In the genomic region with DNA sequence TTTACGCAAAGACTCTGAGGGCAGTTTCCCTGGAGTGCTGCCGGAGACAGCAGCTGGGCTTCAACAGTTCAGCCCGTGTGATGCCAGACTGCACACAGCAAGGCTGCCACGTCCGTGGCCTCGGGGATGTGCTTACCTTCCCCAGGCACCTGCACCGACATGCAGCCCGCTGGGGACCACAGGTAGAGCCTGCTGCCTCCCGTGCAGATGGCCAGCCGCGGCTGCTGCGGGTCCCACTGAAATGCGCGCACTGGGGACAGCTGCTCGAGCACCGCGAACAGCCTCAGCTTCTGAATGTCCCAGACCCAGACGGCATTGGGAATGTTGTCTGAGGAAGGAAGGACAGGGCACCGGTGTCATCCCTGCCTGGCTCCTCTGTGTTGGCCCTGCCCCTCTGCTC, we compare ENCODE assay signal across 1 cellular context.
A peak's percentile ranks its signal among the peaks of the same experiment; 100 is the strongest.
TF ChIP-seq lines count a peak whose summit lies in the region.

No MANE protein-coding gene starts in this region.

TF ChIP-seq in K562, 482 proteins besides CTCF, POLR2A, EP300 and RAD21:
- TF ChIP-seq, protein P1, sequence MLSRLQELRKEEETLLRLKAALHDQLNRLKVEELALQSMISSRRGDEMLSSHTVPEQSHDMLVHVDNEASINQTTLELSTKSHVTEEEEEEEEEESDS (CRISPR knock-in tag; IDR thresholded peaks at IDR 0.05), result no peak
- TF ChIP-seq, protein P2, sequence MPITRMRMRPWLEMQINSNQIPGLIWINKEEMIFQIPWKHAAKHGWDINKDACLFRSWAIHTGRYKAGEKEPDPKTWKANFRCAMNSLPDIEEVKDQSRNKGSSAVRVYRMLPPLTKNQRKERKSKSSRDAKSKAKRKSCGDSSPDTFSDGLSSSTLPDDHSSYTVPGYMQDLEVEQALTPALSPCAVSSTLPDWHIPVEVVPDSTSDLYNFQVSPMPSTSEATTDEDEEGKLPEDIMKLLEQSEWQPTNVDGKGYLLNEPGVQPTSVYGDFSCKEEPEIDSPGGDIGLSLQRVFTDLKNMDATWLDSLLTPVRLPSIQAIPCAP (CRISPR knock-in tag; IDR thresholded peaks at IDR 0.05; ENCODE audit: borderline replicate concordance), result no peak
- TF ChIP-seq RBFOX2 (IDR thresholded peaks at IDR 0.05; ENCODE audit: low read depth, low read length) (peak; percentile 26; the same call in 1 of the 2 replicates), NFE2L1 (tag; IDR thresholded peaks at IDR 0.05; ENCODE audit: borderline replicate concordance, low read depth) (no peak), POLR2G (IDR thresholded peaks at IDR 0.05; ENCODE audit: low read depth, low read length) (peak; percentile 59; the same call in 1 of the 2 replicates), KLF10 (CRISPR knock-in tag; IDR thresholded peaks at IDR 0.05) (no peak), ZFP30 (CRISPR knock-in tag; IDR thresholded peaks at IDR 0.05; ENCODE audit: borderline replicate concordance) (no peak), POLR2AphosphoS5 (IDR thresholded peaks at IDR 0.05; ENCODE audit: control insufficient read depth, insufficient read depth, low read depth, low read length) (no peak), NR2C2 (CRISPR knock-in tag; IDR thresholded peaks at IDR 0.05) (no peak), NR2C2 (tag; IDR thresholded peaks at IDR 0.05) (no peak), RFX5 (IDR thresholded peaks at IDR 0.05; ENCODE audit: low read depth, low read length) (no peak), RB1 (IDR thresholded peaks at IDR 0.05; ENCODE audit: low read depth) (no peak), TGIF2 (CRISPR knock-in tag; IDR thresholded peaks at IDR 0.05) (no peak), CXXC5 (CRISPR knock-in tag; IDR thresholded peaks at IDR 0.05) (no peak), HNRNPL (IDR thresholded peaks at IDR 0.05; ENCODE audit: low read depth, low read length) (no peak)
- TF ChIP-seq, protein P3, sequence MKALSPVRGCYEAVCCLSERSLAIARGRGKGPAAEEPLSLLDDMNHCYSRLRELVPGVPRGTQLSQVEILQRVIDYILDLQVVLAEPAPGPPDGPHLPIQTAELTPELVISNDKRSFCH (CRISPR knock-in tag; IDR thresholded peaks at IDR 0.05), result no peak
- TF ChIP-seq, protein P3 (tag; IDR thresholded peaks at IDR 0.05), result no peak
- TF ChIP-seq, protein P4, sequence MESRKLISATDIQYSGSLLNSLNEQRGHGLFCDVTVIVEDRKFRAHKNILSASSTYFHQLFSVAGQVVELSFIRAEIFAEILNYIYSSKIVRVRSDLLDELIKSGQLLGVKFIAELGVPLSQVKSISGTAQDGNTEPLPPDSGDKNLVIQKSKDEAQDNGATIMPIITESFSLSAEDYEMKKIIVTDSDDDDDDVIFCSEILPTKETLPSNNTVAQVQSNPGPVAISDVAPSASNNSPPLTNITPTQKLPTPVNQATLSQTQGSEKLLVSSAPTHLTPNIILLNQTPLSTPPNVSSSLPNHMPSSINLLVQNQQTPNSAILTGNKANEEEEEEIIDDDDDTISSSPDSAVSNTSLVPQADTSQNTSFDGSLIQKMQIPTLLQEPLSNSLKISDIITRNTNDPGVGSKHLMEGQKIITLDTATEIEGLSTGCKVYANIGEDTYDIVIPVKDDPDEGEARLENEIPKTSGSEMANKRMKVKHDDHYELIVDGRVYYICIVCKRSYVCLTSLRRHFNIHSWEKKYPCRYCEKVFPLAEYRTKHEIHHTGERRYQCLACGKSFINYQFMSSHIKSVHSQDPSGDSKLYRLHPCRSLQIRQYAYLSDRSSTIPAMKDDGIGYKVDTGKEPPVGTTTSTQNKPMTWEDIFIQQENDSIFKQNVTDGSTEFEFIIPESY (CRISPR knock-in tag; IDR thresholded peaks at IDR 0.05), result peak; percentile 33
- TF ChIP-seq, protein P5, sequence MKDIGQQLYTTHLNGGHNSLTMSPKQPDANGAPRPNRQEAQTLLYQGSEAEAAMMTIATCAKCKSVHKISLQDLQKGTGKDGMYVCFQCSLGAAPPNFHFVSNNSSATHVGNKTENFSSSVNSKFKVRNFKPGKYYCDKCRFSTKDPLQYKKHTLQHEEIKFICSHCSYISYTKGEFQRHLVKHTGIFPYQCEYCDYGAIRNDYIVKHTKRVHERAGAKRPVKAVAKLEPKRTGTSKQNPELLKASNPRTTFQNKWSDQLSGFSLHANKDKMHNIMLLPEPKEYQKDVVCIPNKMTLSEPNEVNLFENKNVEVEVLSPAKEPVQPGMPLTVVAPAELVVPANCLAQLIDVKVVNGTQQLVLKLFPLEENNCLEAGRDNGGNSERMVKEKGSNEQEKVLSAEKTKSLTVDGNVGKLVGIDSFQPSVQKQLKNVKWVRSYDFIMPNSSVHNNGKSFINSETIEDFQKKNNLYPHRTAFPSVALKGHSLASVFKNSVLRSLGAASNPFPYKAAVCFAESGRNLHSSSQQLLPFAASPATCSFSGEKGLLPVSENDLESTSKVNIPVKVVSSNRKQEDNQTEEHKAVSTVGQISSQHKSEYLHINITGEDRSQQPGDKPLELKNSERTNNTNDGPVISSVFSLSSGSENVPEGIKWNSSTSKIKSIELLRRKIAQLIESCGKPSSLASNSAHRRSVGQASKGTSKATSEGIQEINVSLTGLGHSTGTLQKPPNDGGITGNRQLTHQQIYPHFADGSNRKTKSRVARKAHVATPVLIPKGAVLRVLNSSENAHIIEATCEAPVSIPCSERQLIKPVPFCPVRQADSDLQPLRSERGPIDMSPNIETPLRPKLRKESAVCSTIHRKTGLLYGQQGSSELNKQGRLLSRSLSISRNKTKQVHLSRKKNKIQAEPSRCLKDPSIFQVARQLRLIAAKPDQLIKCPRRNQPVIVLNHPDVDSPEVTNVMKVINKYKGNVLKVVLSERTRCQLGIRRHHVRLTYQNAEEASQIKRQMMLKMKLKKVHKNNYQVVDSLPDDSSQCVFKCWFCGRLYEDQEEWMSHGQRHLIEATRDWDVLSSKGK (CRISPR knock-in tag; IDR thresholded peaks at IDR 0.05), result no peak
- TF ChIP-seq, protein P6, sequence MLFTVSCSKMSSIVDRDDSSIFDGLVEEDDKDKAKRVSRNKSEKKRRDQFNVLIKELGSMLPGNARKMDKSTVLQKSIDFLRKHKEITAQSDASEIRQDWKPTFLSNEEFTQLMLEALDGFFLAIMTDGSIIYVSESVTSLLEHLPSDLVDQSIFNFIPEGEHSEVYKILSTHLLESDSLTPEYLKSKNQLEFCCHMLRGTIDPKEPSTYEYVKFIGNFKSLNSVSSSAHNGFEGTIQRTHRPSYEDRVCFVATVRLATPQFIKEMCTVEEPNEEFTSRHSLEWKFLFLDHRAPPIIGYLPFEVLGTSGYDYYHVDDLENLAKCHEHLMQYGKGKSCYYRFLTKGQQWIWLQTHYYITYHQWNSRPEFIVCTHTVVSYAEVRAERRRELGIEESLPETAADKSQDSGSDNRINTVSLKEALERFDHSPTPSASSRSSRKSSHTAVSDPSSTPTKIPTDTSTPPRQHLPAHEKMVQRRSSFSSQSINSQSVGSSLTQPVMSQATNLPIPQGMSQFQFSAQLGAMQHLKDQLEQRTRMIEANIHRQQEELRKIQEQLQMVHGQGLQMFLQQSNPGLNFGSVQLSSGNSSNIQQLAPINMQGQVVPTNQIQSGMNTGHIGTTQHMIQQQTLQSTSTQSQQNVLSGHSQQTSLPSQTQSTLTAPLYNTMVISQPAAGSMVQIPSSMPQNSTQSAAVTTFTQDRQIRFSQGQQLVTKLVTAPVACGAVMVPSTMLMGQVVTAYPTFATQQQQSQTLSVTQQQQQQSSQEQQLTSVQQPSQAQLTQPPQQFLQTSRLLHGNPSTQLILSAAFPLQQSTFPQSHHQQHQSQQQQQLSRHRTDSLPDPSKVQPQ (CRISPR knock-in tag; IDR thresholded peaks at IDR 0.05; ENCODE audit: borderline replicate concordance), result no peak
